In the genomic region with DNA sequence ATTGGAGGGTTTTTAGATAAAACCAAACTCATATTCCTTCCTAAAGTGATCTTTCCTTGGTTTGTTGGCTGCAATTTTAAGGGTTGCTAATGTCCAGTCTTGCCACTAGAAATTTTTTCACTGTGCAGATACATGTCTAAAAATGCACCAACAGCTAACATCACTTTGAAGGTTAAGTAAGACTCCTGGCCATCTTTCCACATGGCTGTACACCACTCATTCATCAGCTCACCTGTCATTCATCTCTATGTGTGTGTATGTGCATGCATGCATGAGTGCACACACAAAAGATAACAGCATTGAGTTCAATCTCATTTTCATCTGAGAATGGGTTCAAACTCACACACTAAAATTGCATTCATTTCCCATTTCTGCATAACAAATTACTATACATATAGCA, we compare ENCODE assay signal across 38 cellular contexts.
"Had no signal": no experiment of that assay in that cellular context is flagged by ENCODE, and none has a peak within 500 bp of the region (broad histone marks: within the 10 kb centered on the region; RNA-seq: fewer than 3 reads in every experiment).

No MANE protein-coding gene starts in this region.

- H3K4me3 ChIP-seq: ascending aorta, body of pancreas, breast epithelium, cardiac muscle cell had no signal

- H3K27ac Mint-ChIP-seq: activated naive CD4-positive, alpha-beta T cell treated with anti-CD3 and anti-CD28 coated beads for 36 hours; activated naive CD4-positive, alpha-beta T cell treated with anti-CD3 and anti-CD28 coated beads, Interleukin-2, amount 10 ng/mL, durations not matched to agents 7 days and 5 days; activated naive CD4-positive, alpha-beta T cell treated with anti-CD3 and anti-CD28 coated beads, Interleukin-2, amount 50 U/mL, for 24 hours; activated naive CD4-positive, alpha-beta T cell treated with anti-CD3 and anti-CD28 coated beads, Interleukin-2, amount 50 U/mL, for 72 hours; activated naive CD8-positive, alpha-beta T cell; activated naive CD8-positive, alpha-beta T cell treated with anti-CD3 and anti-CD28 coated beads for 36 hours; activated naive CD8-positive, alpha-beta T cell treated with anti-CD3 and anti-CD28 coated beads, Interleukin-2, amount 10 ng/mL, durations not matched to agents 7 days and 5 days; activated naive CD8-positive, alpha-beta T cell treated with anti-CD3 and anti-CD28 coated beads, Interleukin-2, amount 50 U/mL, for 24 hours; activated T-cell treated with anti-CD3 and anti-CD28 coated beads, Interleukin-2, amount 50 U/mL, for 24 hours; activated T-cell treated with anti-CD3 and anti-CD28 coated beads, Interleukin-2, amount 50 U/mL, for 72 hours; activated T-helper 1 cell treated with anti-CD3 and anti-CD28 coated beads, Interleukin-12 subunit alpha, Interleukin-12 subunit beta, Interleukin-2, Interleukin-4 antibody, amounts not matched to agents 30 ng/mL and 10 ng/mL and 1 ng/mL, durations not matched to agents 14 hours and 24 hours and 36 hours; activated T-helper 17 cell treated with anti-CD3 and anti-CD28 coated beads, Interleukin-2, amount 50 U/mL, for 72 hours; activated T-helper 2 cell treated with anti-CD3 and anti-CD28 coated beads, Interferon-gamma antibody, Interleukin-2, Interleukin-4, amounts not matched to agents 10 μg/mL and 5 μg/mL and 100 μg/mL, durations not matched to agents 14 hours and 24 hours and 36 hours; brain had no signal

- H3K4me1 Mint-ChIP-seq: activated naive CD4-positive, alpha-beta T cell treated with anti-CD3 and anti-CD28 coated beads, Interleukin-2, amount 10 ng/mL, durations not matched to agents 7 days and 5 days; activated naive CD4-positive, alpha-beta T cell treated with anti-CD3 and anti-CD28 coated beads, Interleukin-2, amount 50 U/mL, for 24 hours; activated naive CD8-positive, alpha-beta T cell treated with anti-CD3 and anti-CD28 coated beads for 36 hours; activated naive CD8-positive, alpha-beta T cell treated with anti-CD3 and anti-CD28 coated beads, Interleukin-2, amount 10 ng/mL, durations not matched to agents 7 days and 5 days; activated naive CD8-positive, alpha-beta T cell treated with anti-CD3 and anti-CD28 coated beads, Interleukin-2, amount 50 U/mL, for 24 hours; activated T-helper 17 cell treated with anti-CD3 and anti-CD28 coated beads, Interleukin-2, amount 50 U/mL, for 72 hours; brain; central memory CD8-positive, alpha-beta T cell had no signal

- H3K36me3 Mint-ChIP-seq: activated naive CD4-positive, alpha-beta T cell treated with anti-CD3 and anti-CD28 coated beads, Interleukin-2, amount 10 ng/mL, durations not matched to agents 7 days and 5 days; activated naive CD4-positive, alpha-beta T cell treated with anti-CD3 and anti-CD28 coated beads, Interleukin-2, amount 50 U/mL, for 24 hours; activated naive CD4-positive, alpha-beta T cell treated with anti-CD3 and anti-CD28 coated beads, Interleukin-2, amount 50 U/mL, for 72 hours; activated naive CD8-positive, alpha-beta T cell; activated naive CD8-positive, alpha-beta T cell treated with anti-CD3 and anti-CD28 coated beads for 36 hours; activated naive CD8-positive, alpha-beta T cell treated with anti-CD3 and anti-CD28 coated beads, Interleukin-2, amount 10 ng/mL, durations not matched to agents 7 days and 5 days; brain had no signal

- H3K27ac ChIP-seq: ascending aorta, body of pancreas, brain microvascular endothelial cell, breast epithelium, cardiac muscle cell had no signal

- H3K9me3 ChIP-seq: ascending aorta, body of pancreas had no signal

- H3K36me3 ChIP-seq: ascending aorta, brain microvascular endothelial cell, breast epithelium, cardiac muscle cell had no signal

- ATAC-seq: activated naive CD4-positive, alpha-beta T cell treated with anti-CD3 and anti-CD28 coated beads, Interleukin-2, amount 50 U/mL, for 72 hours; activated naive CD8-positive, alpha-beta T cell treated with anti-CD3 and anti-CD28 coated beads, Interleukin-2, amount 50 U/mL, for 24 hours; activated T-cell treated with anti-CD3 and anti-CD28 coated beads, Interleukin-2, amount 50 U/mL, for 4 hours; activated T-cell treated with anti-CD3 and anti-CD28 coated beads, Interleukin-2, amount 50 U/mL, for 72 hours; activated T-helper 17 cell treated with anti-CD3 and anti-CD28 coated beads, Interleukin-2, amount 50 U/mL, for 72 hours; body of pancreas had no signal

- H3K27me3 ChIP-seq: ascending aorta, body of pancreas, brain microvascular endothelial cell, breast epithelium, cardiac muscle cell had no signal

- H3K9me3 Mint-ChIP-seq: activated naive CD4-positive, alpha-beta T cell treated with anti-CD3 and anti-CD28 coated beads for 36 hours; activated naive CD4-positive, alpha-beta T cell treated with anti-CD3 and anti-CD28 coated beads, Interleukin-2, amount 10 ng/mL, durations not matched to agents 7 days and 5 days; activated naive CD4-positive, alpha-beta T cell treated with anti-CD3 and anti-CD28 coated beads, Interleukin-2, amount 50 U/mL, for 24 hours; activated naive CD8-positive, alpha-beta T cell treated with anti-CD3 and anti-CD28 coated beads for 36 hours; activated naive CD8-positive, alpha-beta T cell treated with anti-CD3 and anti-CD28 coated beads, Interleukin-2, amount 10 ng/mL, durations not matched to agents 7 days and 5 days; activated naive CD8-positive, alpha-beta T cell treated with anti-CD3 and anti-CD28 coated beads, Interleukin-2, amount 50 U/mL, for 24 hours; activated T-cell treated with anti-CD3 and anti-CD28 coated beads, Interleukin-2, amount 50 U/mL, for 4 hours; activated T-helper 1 cell treated with anti-CD3 and anti-CD28 coated beads, Interleukin-12 subunit alpha, Interleukin-12 subunit beta, Interleukin-2, Interleukin-4 antibody, amounts not matched to agents 30 ng/mL and 10 ng/mL and 1 ng/mL, durations not matched to agents 14 hours and 24 hours and 36 hours; activated T-helper 17 cell treated with anti-CD3 and anti-CD28 coated beads, Interleukin-2, amount 50 U/mL, for 72 hours; activated T-helper 2 cell treated with anti-CD3 and anti-CD28 coated beads, Interferon-gamma antibody, Interleukin-2, Interleukin-4, amounts not matched to agents 10 μg/mL and 5 μg/mL and 100 μg/mL, durations not matched to agents 14 hours and 24 hours and 36 hours; central memory CD8-positive, alpha-beta T cell had no signal

- H3K27me3 Mint-ChIP-seq: activated naive CD4-positive, alpha-beta T cell treated with anti-CD3 and anti-CD28 coated beads, Interleukin-2, amount 10 ng/mL, durations not matched to agents 7 days and 5 days; activated naive CD8-positive, alpha-beta T cell; activated naive CD8-positive, alpha-beta T cell treated with anti-CD3 and anti-CD28 coated beads, Interleukin-2, amount 50 U/mL, for 24 hours; brain; central memory CD8-positive, alpha-beta T cell had no signal

- H3K4me1 ChIP-seq: ascending aorta, body of pancreas, breast epithelium had no signal

- DNase-seq: activated effector memory CD4-positive, alpha-beta T cell treated with anti-CD3 and anti-CD28 coated beads, Interleukin-2, amount 50 U/mL, for 16 hours; activated effector memory CD4-positive, alpha-beta T cell treated with Interleukin-2 at 50 U/mL for 16 hours; activated gamma-delta T cell; activated gamma-delta T cell treated with Interleukin-2 at 50 U/mL for 16 hours; activated naive CD4-positive, alpha-beta T cell; activated naive CD4-positive, alpha-beta T cell treated with anti-CD3 and anti-CD28 coated beads for 36 hours; activated naive CD4-positive, alpha-beta T cell treated with anti-CD3 and anti-CD28 coated beads, Interleukin-2, amount 10 ng/mL, durations not matched to agents 7 days and 5 days; activated naive CD4-positive, alpha-beta T cell treated with anti-CD3 and anti-CD28 coated beads, Interleukin-2, amount 50 U/mL, for 16 hours; activated naive CD4-positive, alpha-beta T cell treated with Interleukin-2 at 50 U/mL for 16 hours; activated naive CD8-positive, alpha-beta T cell treated with anti-CD3 and anti-CD28 coated beads for 36 hours; activated naive CD8-positive, alpha-beta T cell treated with anti-CD3 and anti-CD28 coated beads, Interleukin-2, amount 10 ng/mL, durations not matched to agents 7 days and 5 days; activated naive CD8-positive, alpha-beta T cell treated with anti-CD3 and anti-CD28 coated beads, Interleukin-2, amount 50 U/mL, for 24 hours; activated T-cell treated with anti-CD3 and anti-CD28 coated beads for 4 hours; activated T-cell treated with anti-CD3 and anti-CD28 coated beads, Interleukin-2, amount 50 U/mL, for 1 hour; activated T-cell treated with anti-CD3 and anti-CD28 coated beads, Interleukin-2, amount 50 U/mL, for 24 hours; activated T-cell treated with anti-CD3 and anti-CD28 coated beads, Interleukin-2, amount 50 U/mL, for 4 hours; activated T-cell treated with anti-CD3 and anti-CD28 coated beads, Interleukin-2, amount 50 U/mL, for 48 hours; activated T-cell treated with anti-CD3 and anti-CD28 coated beads, Interleukin-2, amount 50 U/mL, for 72 hours; amniotic stem cell; amygdala; anterior cingulate cortex; aorta; body of pancreas; brain microvascular endothelial cell; caudate nucleus; central memory CD4-positive, alpha-beta T cell; cerebellar nuclear complex had no signal

- H3K4me3 Mint-ChIP-seq: activated naive CD4-positive, alpha-beta T cell treated with anti-CD3 and anti-CD28 coated beads for 36 hours; activated naive CD4-positive, alpha-beta T cell treated with anti-CD3 and anti-CD28 coated beads, Interleukin-2, amount 10 ng/mL, durations not matched to agents 7 days and 5 days; activated naive CD4-positive, alpha-beta T cell treated with anti-CD3 and anti-CD28 coated beads, Interleukin-2, amount 50 U/mL, for 24 hours; activated naive CD8-positive, alpha-beta T cell; activated naive CD8-positive, alpha-beta T cell treated with anti-CD3 and anti-CD28 coated beads for 36 hours; activated naive CD8-positive, alpha-beta T cell treated with anti-CD3 and anti-CD28 coated beads, Interleukin-2, amount 10 ng/mL, durations not matched to agents 7 days and 5 days; activated naive CD8-positive, alpha-beta T cell treated with anti-CD3 and anti-CD28 coated beads, Interleukin-2, amount 50 U/mL, for 24 hours; activated T-cell treated with anti-CD3 and anti-CD28 coated beads, Interleukin-2, amount 50 U/mL, for 24 hours; activated T-cell treated with anti-CD3 and anti-CD28 coated beads, Interleukin-2, amount 50 U/mL, for 4 hours; activated T-cell treated with anti-CD3 and anti-CD28 coated beads, Interleukin-2, amount 50 U/mL, for 72 hours; activated T-helper 1 cell treated with anti-CD3 and anti-CD28 coated beads, Interleukin-12 subunit alpha, Interleukin-12 subunit beta, Interleukin-2, Interleukin-4 antibody, amounts not matched to agents 30 ng/mL and 10 ng/mL and 1 ng/mL, durations not matched to agents 14 hours and 24 hours and 36 hours; activated T-helper 17 cell treated with anti-CD3 and anti-CD28 coated beads, Interleukin-2, amount 50 U/mL, for 72 hours; brain; central memory CD8-positive, alpha-beta T cell had no signal
